8 cellular contexts compared by ENCODE assay signal in the genomic region with DNA sequence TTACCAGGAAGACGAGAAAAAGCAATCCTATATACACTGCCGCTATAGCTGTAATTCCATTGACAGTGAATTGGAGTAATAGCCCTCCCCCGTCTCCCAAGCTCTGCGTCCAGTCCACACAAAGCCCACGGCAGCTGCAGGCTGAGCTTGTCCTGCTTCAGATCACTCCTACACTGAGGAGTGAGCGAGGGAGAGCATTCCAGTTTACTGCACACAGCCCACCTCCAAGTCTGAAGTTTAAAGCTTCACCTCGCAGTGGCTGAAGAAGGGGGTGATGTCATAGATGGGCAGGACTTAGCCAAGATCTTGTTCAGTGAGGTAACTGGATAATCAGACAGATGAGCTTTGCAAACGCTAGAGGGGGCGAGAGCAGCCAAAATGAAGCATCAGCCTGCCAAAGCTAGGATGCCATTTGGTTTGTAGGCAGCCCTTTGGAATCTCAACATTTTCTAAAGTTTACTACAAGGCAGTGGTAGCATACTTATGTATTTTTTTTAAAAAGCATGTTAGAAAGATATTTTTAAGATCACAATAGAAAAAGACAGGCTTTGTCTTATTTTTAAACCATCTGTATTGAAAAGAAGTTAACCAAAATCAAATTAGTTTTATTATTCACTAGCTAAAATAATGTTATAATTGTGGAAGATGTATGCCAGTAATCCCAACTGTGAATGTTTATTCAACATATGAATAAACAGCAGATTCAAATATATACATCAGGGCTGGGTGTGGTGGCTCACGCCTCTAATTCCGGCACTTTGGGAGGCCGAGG. TPM values are rescaled to one million over a fixed set of nuclear protein-coding genes. Genes with fewer than 3 reads are reported as not detected.
DNase-seq lines count a peak whose midpoint lies in the region; ATAC-seq and TF ChIP-seq lines count a peak whose summit lies in the region.

A gene (minus strand): TSS at position 213 of the 772 bp plus-strand sequence. CDS start 10,106 bp downstream, outside the sequence.

- H3K36me3 ChIP-seq in fibroblast of lung (ENCODE audit: control insufficient read depth, insufficient read depth, low read length) (no peaks in the 10 kb centered on the region), mucosa of rectum (ENCODE audit: control insufficient read depth in 2 of 2, insufficient read depth in 2 of 2, low read length in 2 of 2) (no peaks in the 10 kb centered on the region), vagina (no peaks in the 10 kb centered on the region)

- intact Hi-C loops in vagina (cut with DNase I), result no loop called here

- peak within 1 kb of the TSS; percentile 91 for H3K4me2 ChIP-seq in fibroblast of lung (ENCODE audit: extremely low read depth, insufficient read depth, low read length)

- no peaks in the 10 kb centered on the region for H3K4me1 ChIP-seq in fibroblast of lung (ENCODE audit: control insufficient read depth, extremely low read depth, insufficient read depth, low read length)
- peaks cover 0 to 2% of the 10 kb centered on the region in 2 donors for H3K4me1 ChIP-seq in mucosa of rectum (ENCODE audit: control insufficient read depth in 2 of 2, insufficient read depth in 2 of 2, low read length in 2 of 2)
- peaks cover 20% of the 10 kb centered on the region for H3K4me1 ChIP-seq in vagina

- H3K9ac ChIP-seq in fibroblast of lung (ENCODE audit: insufficient read depth, low read length), result peak within 1 kb of the TSS; percentile 21
- peak within 1 kb of the TSS; percentile 68 to 72 for H3K9ac ChIP-seq in mucosa of rectum (ENCODE audit: low read depth in 1 of 2, low read length in 2 of 2)

- H3K27me3 ChIP-seq in fibroblast of lung (ENCODE audit: control insufficient read depth, insufficient read depth, low read length) (no peaks in the 10 kb centered on the region), mucosa of rectum (ENCODE audit: control insufficient read depth in 2 of 2, insufficient read depth in 2 of 2, low read length in 2 of 2) (no peaks in the 10 kb centered on the region), vagina (no peaks in the 10 kb centered on the region)

- TF ChIP-seq CTCF in fibroblast of lung (conservative IDR thresholded peaks at IDR 0.05 in 1 of 2, IDR thresholded peaks at IDR 0.05 in 1 of 2; ENCODE audit: low read depth in 1 of 2, low read length in 2 of 2) (peak; percentile 86 to 89), vagina (IDR thresholded peaks at IDR 0.05) (peak; percentile 45 to 68 (median 50))

- H4K20me1 ChIP-seq in fibroblast of lung (ENCODE audit: control insufficient read depth, extremely low read depth, insufficient read depth, low read length), result no peaks in the 10 kb centered on the region

- H3K79me2 ChIP-seq in fibroblast of lung (ENCODE audit: control insufficient read depth, insufficient read depth, low read length), result peaks cover 3% of the 10 kb centered on the region

- TF ChIP-seq POLR2A in vagina (IDR thresholded peaks at IDR 0.05), result peak in 1 of 2 donors; percentile 50

- peak within 1 kb of the TSS; percentile 53 to 94 (median 64) for H3K4me3 ChIP-seq in fibroblast of lung (replicated peaks in 1 of 4; ENCODE audit: control extremely low read depth in 1 of 4, insufficient read depth in 1 of 4, low read depth in 3 of 4, low read length in 4 of 4)
- H3K4me3 ChIP-seq in mucosa of rectum (ENCODE audit: low read length in 2 of 2), result peak within 1 kb of the TSS; percentile 69 to 82
- H3K4me3 ChIP-seq in vagina, result peak within 1 kb of the TSS; percentile 43 to 52

- H3K27ac ChIP-seq in fibroblast of lung (ENCODE audit: insufficient read depth, low read length) (peak within 1 kb of the TSS; percentile 53), mucosa of rectum (ENCODE audit: low read depth in 2 of 2, low read length in 2 of 2) (peak within 1 kb of the TSS; percentile 28 to 64), vagina (peak within 1 kb of the TSS; percentile 56)

- peak; percentile 96 for ATAC-seq in GM18519 (IDR thresholded peaks at IDR 0.05; ENCODE audit: low FRiP score, unreplicated experiment)
- ATAC-seq in HG02973 (IDR thresholded peaks at IDR 0.05; ENCODE audit: unreplicated experiment), result peak; percentile 97

- DNase-seq in AG08396 (ENCODE audit: low spot score) (peak; percentile 60), NCI-H1436 treated with DMSO at 0.1 percent for 48 hours (lab: John Stamatoyannopoulos, UW) (peak; percentile 86), SW 1271 (lab: John Stamatoyannopoulos, UW) (peak; percentile 30 to 73), fibroblast of lung (ENCODE audit: low read depth in 2 of 2) (peak; percentile 97 to 98), vagina (ENCODE audit: extremely low spot score in 2 of 2) (peak in 1 of 2 donors; percentile 90)

- peak within 1 kb of the TSS; percentile 63 for H2AFZ ChIP-seq in fibroblast of lung (ENCODE audit: low read length)

- H3K9me3 ChIP-seq in fibroblast of lung (ENCODE audit: control insufficient read depth, insufficient read depth, low read depth, low read length), result no peaks in the 10 kb centered on the region
- no peaks in the 10 kb centered on the region for H3K9me3 ChIP-seq in mucosa of rectum (ENCODE audit: control insufficient read depth in 2 of 2, low read length in 2 of 2)
- H3K9me3 ChIP-seq in vagina, result no peaks in the 10 kb centered on the region

RNA-seq across cellular contexts. Expression of the gene that starts here (rescaled TPM):
- total RNA-seq in fibroblast of lung (5.1 and 7.6 TPM in 2 replicates), vagina (4.7 TPM)
- 2.9 and 10.8 TPM in 2 replicates for polyA plus RNA-seq in fibroblast of lung
- 1.7 and 5.5 TPM in 2 replicates for polyA plus RNA-seq in fibroblast of lung (2012)
- polyA minus RNA-seq in fibroblast of lung (ENCODE audit: low replicate concordance), result 0.96 and 4.7 TPM in 2 replicates
